ENCODE assay signal across 19 cellular contexts in the genomic region with DNA sequence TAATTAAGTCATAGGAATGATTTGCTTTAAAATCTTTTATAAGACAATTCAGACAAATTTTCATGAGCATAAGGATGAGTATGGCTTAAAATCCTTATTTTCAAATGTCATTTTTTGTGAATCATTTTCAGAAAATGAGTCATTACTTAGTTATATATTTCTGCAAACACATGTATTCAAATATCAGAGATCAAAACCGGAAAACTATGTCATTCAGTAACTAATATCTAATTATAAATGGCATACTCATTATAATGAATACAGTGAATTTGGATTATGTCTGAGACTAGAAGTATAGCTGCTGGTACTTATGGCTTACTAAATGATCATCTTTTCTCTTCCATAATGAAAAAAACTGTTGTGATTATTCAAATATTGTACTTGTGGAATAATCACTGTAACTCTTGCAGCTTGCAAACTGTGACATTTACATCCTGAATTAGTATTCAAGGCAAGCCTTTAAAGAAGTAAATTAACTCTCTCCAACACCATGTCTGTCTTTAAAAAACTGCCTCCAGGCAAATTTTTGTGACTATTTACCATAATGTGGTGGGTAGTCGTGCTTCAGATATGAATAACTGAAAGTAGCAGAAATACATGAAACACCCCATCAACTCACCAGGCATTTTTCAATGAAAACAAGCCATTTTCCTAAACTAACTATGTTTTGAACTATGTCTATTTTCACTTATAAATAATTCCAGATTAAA.
DNase-seq lines count a peak whose midpoint lies in the region; ATAC-seq lines count a peak whose summit lies in the region.
"Had no signal": no experiment of that assay in that cellular context is flagged by ENCODE, and none has a peak within 500 bp of the region (broad histone marks: within the 10 kb centered on the region; RNA-seq: fewer than 3 reads in every experiment).

No MANE protein-coding gene starts in this region.

- no peak for DNase-seq in H7
- DNase-seq in posterior vena cava (ENCODE audit: low spot score): no peak
- no peak for DNase-seq in DMS79 treated with DMSO at 0.1 percent for 48 hours (lab: John Stamatoyannopoulos, UW)
- no peak for DNase-seq in A172 (ENCODE audit: low spot score)
- DNase-seq: activated CD4-positive, CD25-positive, alpha-beta regulatory T cell treated with anti-CD3 and anti-CD28 coated beads, Interleukin-2, amount 50 U/mL, for 72 hours; activated CD8-positive, alpha-beta memory T cell treated with anti-CD3 and anti-CD28 coated beads, Interleukin-2, amount 50 U/mL, for 48 hours; activated naive CD4-positive, alpha-beta T cell treated with anti-CD3 and anti-CD28 coated beads, Interleukin-2, amount 10 ng/mL, durations not matched to agents 7 days and 5 days; body of pancreas; immature natural killer cell; mammary epithelial cell; naive thymus-derived CD4-positive, alpha-beta T cell; NCI-H1105 treated with DMSO at 0.1 percent for 48 hours; posterior cingulate gyrus; SHP77; stimulated activated naive CD4-positive, alpha-beta T cell had no signal

- ATAC-seq in GM18867 (IDR thresholded peaks at IDR 0.05; ENCODE audit: unreplicated experiment) (peak; percentile 73), GM21381 (IDR thresholded peaks at IDR 0.05; ENCODE audit: unreplicated experiment) (peak; percentile 70), HG02938 (IDR thresholded peaks at IDR 0.05; ENCODE audit: unreplicated experiment) (peak; percentile 74), HG03571 (IDR thresholded peaks at IDR 0.05; ENCODE audit: unreplicated experiment) (peak; percentile 68)
- ATAC-seq: body of pancreas; naive thymus-derived CD4-positive, alpha-beta T cell had no signal

- no peak overlapping the region for H3K4me3 ChIP-seq in H7 (ENCODE audit: insufficient read depth, low read depth, low read length)
- H3K4me3 ChIP-seq: body of pancreas had no signal

- no peaks in the 10 kb centered on the region for H3K36me3 ChIP-seq in H7 (replicated peaks; ENCODE audit: control insufficient read depth, insufficient read depth, low read length)

- intact Hi-C loops in posterior vena cava (cut with DNase I): no loop called here

- no peaks in the 10 kb centered on the region for H3K27me3 ChIP-seq in H7 (ENCODE audit: control insufficient read depth, insufficient read depth, low read length)
- H3K27me3 ChIP-seq: body of pancreas had no signal
